ENCODE assay signal across 6 cellular contexts in the genomic region with DNA sequence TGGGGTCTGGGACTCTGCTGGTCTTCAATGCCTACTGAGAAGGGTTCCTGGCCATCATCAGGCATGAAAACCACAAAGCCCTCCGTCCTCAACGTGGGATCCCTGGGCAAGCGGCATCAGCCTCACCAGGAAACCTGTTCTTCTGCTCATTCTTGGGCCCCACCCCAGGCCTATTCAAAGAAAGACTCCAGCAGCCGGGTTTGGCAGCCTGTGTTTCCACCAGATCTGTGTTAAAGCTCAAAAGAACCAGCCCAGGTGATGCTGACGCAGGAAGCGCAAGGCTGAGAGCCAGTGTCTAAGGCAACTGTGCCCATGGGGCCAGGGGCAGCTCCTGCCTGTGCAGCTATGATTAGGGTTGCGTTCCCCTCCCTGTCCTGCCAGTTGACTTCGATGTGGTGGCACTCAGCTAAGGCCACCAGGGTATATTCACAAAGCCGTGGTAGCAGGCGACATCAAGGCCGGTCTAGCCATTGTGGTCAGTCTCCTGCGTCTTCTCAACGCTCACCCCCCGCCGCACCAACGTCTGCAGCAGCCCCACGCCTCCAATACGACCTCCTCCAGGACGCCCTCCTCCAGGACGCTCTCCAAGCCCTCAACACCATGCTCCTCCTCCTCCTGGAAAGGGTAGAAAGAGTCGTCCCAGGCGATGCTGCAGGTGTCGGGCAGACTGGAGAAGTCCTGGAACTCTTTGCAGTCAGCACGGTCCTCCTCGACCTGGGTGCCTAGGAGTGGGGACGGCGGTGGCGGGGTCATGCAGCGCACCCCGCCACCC.
DNase-seq lines count a peak whose midpoint lies in the region; ATAC-seq and TF ChIP-seq lines count a peak whose summit lies in the region.
"Not testable (repeated sequence)": the region's sequence is repeated elsewhere in the genome, so short reads cannot be mapped to it uniquely, and the experiment has no call there.

No MANE protein-coding gene starts in this region.

- not testable (repeated sequence) for H3K36me3 ChIP-seq in Peyer's patch, spleen

- H3K4me3 Mint-ChIP-seq in activated naive CD8-positive, alpha-beta T cell treated with anti-CD3 and anti-CD28 coated beads, Interleukin-2, amount 10 ng/mL, durations not matched to agents 7 days and 5 days = not testable (repeated sequence)

- H3K9me3 ChIP-seq in Peyer's patch = not testable (repeated sequence)
- H3K9me3 ChIP-seq in spleen = peaks cover 0 to 17% (median 6%) of the 10 kb centered on the region in 8 donors

- H3K27me3 Mint-ChIP-seq in activated naive CD8-positive, alpha-beta T cell treated with anti-CD3 and anti-CD28 coated beads, Interleukin-2, amount 10 ng/mL, durations not matched to agents 7 days and 5 days = not testable (repeated sequence)

- H3K9me3 Mint-ChIP-seq in activated naive CD8-positive, alpha-beta T cell treated with anti-CD3 and anti-CD28 coated beads, Interleukin-2, amount 10 ng/mL, durations not matched to agents 7 days and 5 days = not testable (repeated sequence)

- not testable (repeated sequence) for H3K4me3 ChIP-seq in Peyer's patch, spleen

- not testable (repeated sequence) for TF ChIP-seq POLR2A in Peyer's patch (IDR thresholded peaks at IDR 0.05); spleen (IDR thresholded peaks at IDR 0.05)

- not testable (repeated sequence) for H3K27ac Mint-ChIP-seq in activated naive CD8-positive, alpha-beta T cell treated with anti-CD3 and anti-CD28 coated beads, Interleukin-2, amount 10 ng/mL, durations not matched to agents 7 days and 5 days

- H3K27me3 ChIP-seq in Peyer's patch; spleen (replicated peaks in 1 of 7): not testable (repeated sequence)

- intact Hi-C loops in Right ventricle myocardium superior (cut with DNase I); spleen (cut with DNase I; ENCODE audit: low total_unique reads): not testable (repeated sequence)

- WGBS in spleen, 5 donors = 88 to 93% (median 92%) methylated on average over 29 to 30 of the region's 30 CpGs

- H3K4me1 Mint-ChIP-seq in activated naive CD8-positive, alpha-beta T cell treated with anti-CD3 and anti-CD28 coated beads, Interleukin-2, amount 10 ng/mL, durations not matched to agents 7 days and 5 days = not testable (repeated sequence)

- H3K4me1 ChIP-seq in Peyer's patch, spleen: not testable (repeated sequence)

- POLR2A ChIA-PET in activated naive CD8-positive, alpha-beta T cell treated with anti-CD3 and anti-CD28 coated beads, Interleukin-2, amount 10 ng/mL, durations not matched to agents 7 days and 5 days (lab: Charles Lee) = not testable (repeated sequence)

- not testable (repeated sequence) for H3K36me3 Mint-ChIP-seq in activated naive CD8-positive, alpha-beta T cell treated with anti-CD3 and anti-CD28 coated beads, Interleukin-2, amount 10 ng/mL, durations not matched to agents 7 days and 5 days

- not testable (repeated sequence) for ATAC-seq in activated naive CD8-positive, alpha-beta T cell treated with anti-CD3 and anti-CD28 coated beads, Interleukin-2, amount 10 ng/mL, durations not matched to agents 7 days and 5 days (ENCODE audit: low read depth); Right ventricle myocardium superior (ENCODE audit: poor library complexity); left lobe of liver

- not testable (repeated sequence) for H3K27ac ChIP-seq in Peyer's patch, spleen

- not testable (repeated sequence) for TF ChIP-seq CTCF in Peyer's patch (IDR thresholded peaks at IDR 0.05); spleen (IDR thresholded peaks at IDR 0.05 in 8 of 11, conservative IDR thresholded peaks at IDR 0.05 in 3 of 11)

- DNase-seq in Peyer's patch (peak in 2 of 3 donors; percentile 22 to 25), Right ventricle myocardium superior (peak; percentile 10), left lobe of liver (ENCODE audit: low spot score) (peak; percentile 26), mesenteric fat pad (ENCODE audit: low spot score) (peak; percentile 53), spleen (peak; percentile 39)
- DNase-seq in activated naive CD8-positive, alpha-beta T cell treated with anti-CD3 and anti-CD28 coated beads, Interleukin-2, amount 10 ng/mL, durations not matched to agents 7 days and 5 days = peak; percentile 10
